In genomic region chr13:109592776-109593175, GRCh38 we compare ENCODE assay signal across 27 cellular contexts.
"Had no signal": no experiment of that assay in that cellular context is flagged by ENCODE, and none has a peak within 500 bp of the region (broad histone marks: within the 10 kb centered on the region; RNA-seq: fewer than 3 reads in every experiment).

No MANE protein-coding gene starts in this region.

- H3K9me3 Mint-ChIP-seq: activated CD4-positive, alpha-beta memory T cell treated with anti-CD3 and anti-CD28 coated beads for 36 hours; activated naive CD4-positive, alpha-beta T cell treated with anti-CD3 and anti-CD28 coated beads for 36 hours; activated T-cell treated with anti-CD3 and anti-CD28 coated beads, Interleukin-2, amount 50 U/mL, for 72 hours; stimulated activated naive B cell treated with anti-CD40 and anti-IgM and Interleukin-4, amounts not matched to agents 10 μg/mL and 1 μg/mL and 100 μg/mL, for 72 hours had no signal

- DNase-seq: activated CD4-positive, alpha-beta memory T cell treated with anti-CD3 and anti-CD28 coated beads for 36 hours; activated CD4-positive, alpha-beta T cell treated with anti-CD3 and anti-CD28 coated beads for 4 hours; activated CD4-positive, CD25-positive, alpha-beta regulatory T cell; activated effector memory CD4-positive, alpha-beta T cell treated with Interleukin-2 at 50 U/mL for 16 hours; activated naive CD4-positive, alpha-beta T cell treated with anti-CD3 and anti-CD28 coated beads for 36 hours; activated naive CD8-positive, alpha-beta T cell treated with anti-CD3 and anti-CD28 coated beads, Interleukin-2, amount 10 ng/mL, durations not matched to agents 7 days and 5 days; activated T-cell treated with anti-CD3 and anti-CD28 coated beads, Interleukin-2, amount 50 U/mL, for 72 hours; amniotic stem cell; dorsolateral prefrontal cortex; effector memory CD8-positive, alpha-beta T cell; foreskin melanocyte; glutamatergic neuron; hippocampal formation; mesendoderm; naive thymus-derived CD4-positive, alpha-beta T cell; occipital lobe; sigmoid colon; stimulated activated CD4-positive, alpha-beta T cell treated with anti-CD3 and anti-CD28 coated beads, Interleukin-2, amount 100 ng/mL, for 48 hours; stimulated activated CD8-positive, alpha-beta memory T cell treated with anti-CD3 and anti-CD28 coated beads, Interleukin-4, amount 100 ng/mL, for 48 hours; stimulated activated naive B cell treated with anti-CD40 and anti-IgM and Interleukin-4, amounts not matched to agents 10 μg/mL and 1 μg/mL and 100 μg/mL, for 72 hours; testis had no signal

- H3K4me1 Mint-ChIP-seq: central memory CD8-positive, alpha-beta T cell; stimulated activated naive B cell treated with anti-CD40 and anti-IgM and Interleukin-4, amounts not matched to agents 10 μg/mL and 1 μg/mL and 100 μg/mL, for 72 hours had no signal

- H3K4me1 ChIP-seq: breast epithelium, sigmoid colon, testis, vagina had no signal

- H3K4me3 Mint-ChIP-seq: activated CD4-positive, alpha-beta memory T cell treated with anti-CD3 and anti-CD28 coated beads for 36 hours; activated naive CD4-positive, alpha-beta T cell treated with anti-CD3 and anti-CD28 coated beads for 36 hours; activated naive CD8-positive, alpha-beta T cell treated with anti-CD3 and anti-CD28 coated beads, Interleukin-2, amount 10 ng/mL, durations not matched to agents 7 days and 5 days; activated T-cell treated with anti-CD3 and anti-CD28 coated beads, Interleukin-2, amount 50 U/mL, for 72 hours; central memory CD8-positive, alpha-beta T cell; effector memory CD8-positive, alpha-beta T cell; naive thymus-derived CD4-positive, alpha-beta T cell; neural crest cell; stimulated activated naive B cell treated with anti-CD40 and anti-IgM and Interleukin-4, amounts not matched to agents 10 μg/mL and 1 μg/mL and 100 μg/mL, for 72 hours; type B pancreatic cell had no signal

- H3K36me3 Mint-ChIP-seq: activated CD4-positive, alpha-beta memory T cell treated with anti-CD3 and anti-CD28 coated beads for 36 hours; activated naive CD8-positive, alpha-beta T cell treated with anti-CD3 and anti-CD28 coated beads, Interleukin-2, amount 10 ng/mL, durations not matched to agents 7 days and 5 days; naive thymus-derived CD4-positive, alpha-beta T cell; stimulated activated naive B cell treated with anti-CD40 and anti-IgM and Interleukin-4, amounts not matched to agents 10 μg/mL and 1 μg/mL and 100 μg/mL, for 72 hours; type B pancreatic cell had no signal

- H3K27ac ChIP-seq: breast epithelium, dorsolateral prefrontal cortex, sigmoid colon, testis, vagina had no signal

- H3K4me3 ChIP-seq: breast epithelium, dorsolateral prefrontal cortex, sigmoid colon, testis, vagina had no signal

- H3K27ac Mint-ChIP-seq: activated CD4-positive, alpha-beta memory T cell treated with anti-CD3 and anti-CD28 coated beads for 36 hours; activated naive CD4-positive, alpha-beta T cell treated with anti-CD3 and anti-CD28 coated beads for 36 hours; activated naive CD8-positive, alpha-beta T cell treated with anti-CD3 and anti-CD28 coated beads, Interleukin-2, amount 10 ng/mL, durations not matched to agents 7 days and 5 days; activated T-cell treated with anti-CD3 and anti-CD28 coated beads, Interleukin-2, amount 50 U/mL, for 72 hours; effector memory CD8-positive, alpha-beta T cell; naive thymus-derived CD4-positive, alpha-beta T cell; stimulated activated naive B cell treated with anti-CD40 and anti-IgM and Interleukin-4, amounts not matched to agents 10 μg/mL and 1 μg/mL and 100 μg/mL, for 72 hours; type B pancreatic cell had no signal

- H3K27me3 ChIP-seq: breast epithelium, dorsolateral prefrontal cortex, sigmoid colon, testis, vagina had no signal

- H3K36me3 ChIP-seq: breast epithelium, sigmoid colon, vagina had no signal

- H3K27me3 Mint-ChIP-seq: central memory CD8-positive, alpha-beta T cell; type B pancreatic cell had no signal

- ATAC-seq: activated T-cell treated with anti-CD3 and anti-CD28 coated beads, Interleukin-2, amount 50 U/mL, for 72 hours; effector memory CD8-positive, alpha-beta T cell; esophagus mucosa; naive thymus-derived CD4-positive, alpha-beta T cell; stimulated activated naive B cell treated with anti-CD40 and anti-IgM and Interleukin-4, amounts not matched to agents 10 μg/mL and 1 μg/mL and 100 μg/mL, for 72 hours had no signal

- H3K9me3 ChIP-seq: breast epithelium, sigmoid colon, testis, vagina had no signal
